ENCODE assay signal across 16 cellular contexts in genomic region chr19:19530423-19530804, GRCh38. TPM values are rescaled to one million over a fixed set of nuclear protein-coding genes. Genes with fewer than 3 reads are reported as not detected.
DNase-seq lines count a peak whose midpoint lies in the region; FAIRE-seq and TF ChIP-seq lines count a peak whose summit lies in the region.
"Had no signal": no experiment of that assay in that cellular context is flagged by ENCODE, and none has a peak within 500 bp of the region (broad histone marks: within the 10 kb centered on the region; RNA-seq: fewer than 3 reads in every experiment).

No MANE protein-coding gene starts in this region.

- no peak overlapping the region for H2BK15ac ChIP-seq in H1 (ENCODE audit: low read length)

- H3K4me3 ChIP-seq in GM12864 (ENCODE audit: low read depth, low read length) (no peak overlapping the region), SU-DHL-6 (ENCODE audit: insufficient read depth, low read length, poor library complexity, severe bottlenecking) (no peak overlapping the region), H1 (ENCODE audit: extremely low read depth in 1 of 4, insufficient read depth in 2 of 4, low read depth in 3 of 4, low read length in 4 of 4) (no peak overlapping the region), osteoblast (ENCODE audit: insufficient read depth, low read length) (no peak overlapping the region)
- no peak overlapping the region for H3K4me3 ChIP-seq in CD8-positive, alpha-beta memory T cell (ENCODE audit: low read length)
- H3K4me3 ChIP-seq: colonic mucosa, HAP-1, spleen, tibial artery had no signal

- peaks cover 23% of the 10 kb centered on the region for H3F3A ChIP-seq in SU-DHL-6 (ENCODE audit: insufficient read depth)

- peaks cover 0 to 2% (median 0%) of the 10 kb centered on the region in 5 donors for H3K9me3 Mint-ChIP-seq in CD8-positive, alpha-beta memory T cell

- POLR2A ChIA-PET in H1 (lab: Charles Lee; ENCODE audit: partially characterized antibody) = interaction anchor here (0.6 to 3.5 kb wide), 10 partner anchors 9 to 145 kb away, joined by 3 to 34 read pairs (median 4); partner anchors contain the start of genes GATAD2A, GMIP, LPAR2 and NDUFA13
- POLR2A ChIA-PET in CD8-positive, alpha-beta memory T cell (lab: Charles Lee) = interaction anchor here (0.7 kb wide), 1 partner anchor 72 kb away, joined by 3 read pairs; no protein-coding TSS in a partner anchor

- H3K27me3 Mint-ChIP-seq in CD8-positive, alpha-beta memory T cell = no peaks in the 10 kb centered on the region

- H3K27ac ChIP-seq in SU-DHL-6 (ENCODE audit: low read depth, low read length) (peak overlapping the region; percentile 18), H1 (ENCODE audit: low read depth, low read length) (no peak overlapping the region), osteoblast (ENCODE audit: low read depth, low read length) (no peak overlapping the region)
- H3K27ac ChIP-seq in CD8-positive, alpha-beta memory T cell (ENCODE audit: low read depth, low read length) = no peak overlapping the region
- H3K27ac ChIP-seq: colonic mucosa, foreskin keratinocyte, tibial artery had no signal

- no peak overlapping the region for H2BK120ac ChIP-seq in H1 (replicated peaks; ENCODE audit: low read depth, low read length)

- no peak for TF ChIP-seq EP300 in H1 (IDR thresholded peaks at IDR 0.05; ENCODE audit: borderline replicate concordance in 1 of 2, low read depth in 2 of 2, low read length in 2 of 2)

- H4K8ac ChIP-seq in H1 (ENCODE audit: extremely low read depth, insufficient read depth, low read length) = no peak overlapping the region

- H4K5ac ChIP-seq in H1 (ENCODE audit: insufficient read length, low read depth, low read length) = no peak overlapping the region

- H3K4me3 Mint-ChIP-seq in CD8-positive, alpha-beta memory T cell = no peak overlapping the region

- H3K4me1 ChIP-seq in H1 (replicated peaks in 1 of 4; ENCODE audit: control insufficient read depth in 3 of 4, insufficient read depth in 4 of 4, low read length in 3 of 4) (peaks cover 0 to 3% (median 3%) of the 10 kb centered on the region in 4 experiments; a peak in 3 of 7 replicates), osteoblast (ENCODE audit: insufficient read depth, low read length) (peaks cover 11% of the 10 kb centered on the region)
- peaks cover 9% of the 10 kb centered on the region for H3K4me1 ChIP-seq in CD8-positive, alpha-beta memory T cell (ENCODE audit: insufficient read depth, low read length)
- H3K4me1 ChIP-seq: colonic mucosa, foreskin keratinocyte, HAP-1 had no signal

- H3K27me3 ChIP-seq in SU-DHL-6 (ENCODE audit: low read length) (no peaks in the 10 kb centered on the region), H1 (replicated peaks in 1 of 4; ENCODE audit: control insufficient read depth in 3 of 4, extremely low read depth in 1 of 4, insufficient read depth in 3 of 4, low read length in 3 of 4) (no peaks in the 10 kb centered on the region; a peak in 1 of 7 replicates), osteoblast (ENCODE audit: insufficient read depth, low read length) (no peaks in the 10 kb centered on the region)
- no peaks in the 10 kb centered on the region for H3K27me3 ChIP-seq in CD8-positive, alpha-beta memory T cell (ENCODE audit: insufficient read depth, low read length, poor library complexity, severe bottlenecking)
- H3K27me3 ChIP-seq: colonic mucosa, spleen, tibial artery had no signal

- no peak overlapping the region for H2AK5ac ChIP-seq in H1 (ENCODE audit: low read depth, low read length)

- H3K9me3 ChIP-seq in SU-DHL-6 (ENCODE audit: insufficient read depth, low read length) (no peaks in the 10 kb centered on the region), H1 (ENCODE audit: insufficient read depth in 2 of 2, low read depth in 1 of 2, low read length in 1 of 2) (no peaks in the 10 kb centered on the region), osteoblast (ENCODE audit: low read depth, low read length) (no peaks in the 10 kb centered on the region)
- no peaks in the 10 kb centered on the region for H3K9me3 ChIP-seq in CD8-positive, alpha-beta memory T cell (ENCODE audit: low read length)
- H3K9me3 ChIP-seq: colonic mucosa, HAP-1, spleen, tibial artery had no signal

- H3K36me3 ChIP-seq in SU-DHL-6 (ENCODE audit: low read length) (no peaks in the 10 kb centered on the region), H1 (ENCODE audit: control insufficient read depth in 2 of 4, insufficient read depth in 4 of 4, low read length in 3 of 4) (peaks cover 0 to 24% (median 10%) of the 10 kb centered on the region in 4 experiments; a peak in 6 of 8 replicates), osteoblast (ENCODE audit: insufficient read depth, low read length) (peaks cover 10% of the 10 kb centered on the region)
- H3K36me3 ChIP-seq in CD8-positive, alpha-beta memory T cell (ENCODE audit: insufficient read depth, low read length) = no peaks in the 10 kb centered on the region
- H3K36me3 ChIP-seq: colonic mucosa had no signal

- H3K56ac ChIP-seq in H1 (replicated peaks; ENCODE audit: insufficient read length, low read depth, low read length) = no peak overlapping the region

- no peak for FAIRE-seq in H1 (lab: Jason Lieb, UNC)

- no peak overlapping the region for H3K23ac ChIP-seq in H1 (ENCODE audit: insufficient read length)

- DNase-seq in GM12864 (ENCODE audit: low read depth) (no peak), H1 (ENCODE audit: low read depth in 1 of 2, low spot score in 2 of 2) (no peak), osteoblast (ENCODE audit: insufficient read length, low spot score, missing footprints) (peak; percentile 96), cerebellar nuclear complex (lab: John Stamatoyannopoulos, UW) (no peak), NCI-H187 treated with DMSO at 0.1 percent for 48 hours (lab: John Stamatoyannopoulos, UW) (no peak)
- no peak for DNase-seq in CD8-positive, alpha-beta memory T cell
- DNase-seq: activated gamma-delta T cell, aorta, colonic mucosa, foreskin keratinocyte, NCI-H1417 treated with DMSO at 0.1 percent for 48 hours, spleen, tibial artery had no signal

- peak; percentile 10 for TF ChIP-seq CTCF in GM12864 (IDR thresholded peaks at IDR 0.05; ENCODE audit: low read depth, low read length, missing control alignments)
- TF ChIP-seq CTCF in SU-DHL-6 (IDR thresholded peaks at IDR 0.05; ENCODE audit: insufficient read depth, low read length, poor library complexity, severe bottlenecking) = no peak
- peak in 2 of 3 experiments; percentile 34 to 36; a peak in 3 of 4 replicates for TF ChIP-seq CTCF in H1 (IDR thresholded peaks at IDR 0.05; ENCODE audit: control extremely low read depth in 1 of 3, insufficient read depth in 1 of 3, low read depth in 1 of 3, low read length in 3 of 3)
- no peak for TF ChIP-seq CTCF in osteoblast (IDR thresholded peaks at IDR 0.05; ENCODE audit: extremely low read depth, low read depth, low read length)

- H2AFZ ChIP-seq in SU-DHL-6 (ENCODE audit: low read depth, low read length, severe bottlenecking) (no peak overlapping the region), H1 (ENCODE audit: low read length) (no peak overlapping the region), osteoblast (ENCODE audit: low read length) (no peak overlapping the region)

- H3K36me3 Mint-ChIP-seq in CD8-positive, alpha-beta memory T cell = peaks cover 0 to 35% (median 5%) of the 10 kb centered on the region in 3 donors

- no peak overlapping the region for H3K18ac ChIP-seq in H1 (ENCODE audit: extremely low read depth, low read length)

- peak overlapping the region in 1 of 8 donors; percentile 70 for H3K27ac Mint-ChIP-seq in CD8-positive, alpha-beta memory T cell
- H3K27ac Mint-ChIP-seq: progenitor cell of endocrine pancreas had no signal

- no peak overlapping the region for H2BK5ac ChIP-seq in H1 (ENCODE audit: low read depth, low read length)

- 0 out of 2 replicates have a peak, but pooled peaks cover 4% of the 10 kb centered on the region for H3K79me1 ChIP-seq in H1 (ENCODE audit: low read depth, low read length)

- H3K9me2 ChIP-seq in SU-DHL-6 (replicated peaks; ENCODE audit: insufficient read depth, low read length) = no peaks in the 10 kb centered on the region

- H3K4me2 ChIP-seq in SU-DHL-6 (ENCODE audit: low read depth, low read length, poor library complexity, severe bottlenecking) (no peak overlapping the region), H1 (ENCODE audit: insufficient read depth in 1 of 2, low read depth in 2 of 2, low read length in 2 of 2) (no peak overlapping the region), osteoblast (ENCODE audit: insufficient read depth, low read length) (no peak overlapping the region)

- CTCF ChIA-PET in H1 (lab: Charles Lee; ENCODE audit: partially characterized antibody) = interaction anchor here (0.5 to 6.7 kb wide), 13 partner anchors 9 to 1991 kb away, joined by 3 to 181 read pairs (median 3); partner anchors contain the start of genes GMIP and TSSK6
- CTCF ChIA-PET in CD8-positive, alpha-beta memory T cell (lab: Charles Lee) = interaction anchor here (3.9 to 7.5 kb wide), 2 partner anchors 115 to 428 kb away, joined by 34 to 50 read pairs; partner anchors contain the start of gene GMIP

- no peak overlapping the region for H2BK20ac ChIP-seq in H1 (ENCODE audit: low read length)

- H3K4me1 Mint-ChIP-seq in CD8-positive, alpha-beta memory T cell = peaks cover 5 to 10% (median 5%) of the 10 kb centered on the region in 3 donors

- H3K4ac ChIP-seq in H1 (replicated peaks; ENCODE audit: insufficient read length, low read depth, low read length) = no peak overlapping the region

- H3K23me2 ChIP-seq in H1 (ENCODE audit: low read depth, low read length) = no peaks in the 10 kb centered on the region

- H4K91ac ChIP-seq in H1 (replicated peaks; ENCODE audit: insufficient read length, low read length) = no peak overlapping the region

- H3K79me2 ChIP-seq in SU-DHL-6 (ENCODE audit: insufficient read depth, low read length) = peaks cover 5% of the 10 kb centered on the region; the same call in 1 of the 2 replicates
- no peaks in the 10 kb centered on the region for H3K79me2 ChIP-seq in H1 (ENCODE audit: control insufficient read depth in 1 of 2, insufficient read depth in 2 of 2, low read length in 2 of 2)
- peaks cover 5% of the 10 kb centered on the region for H3K79me2 ChIP-seq in osteoblast (ENCODE audit: insufficient read depth, low read length)

- no peak overlapping the region for H2BK12ac ChIP-seq in H1 (ENCODE audit: low read depth, low read length)

- TF ChIP-seq POLR2A in H1 (IDR thresholded peaks at IDR 0.05; ENCODE audit: control extremely low read depth in 1 of 2, low read depth in 2 of 2, low read length in 2 of 2) = no peak; a peak in 1 of 3 replicates

- no peak overlapping the region for H3K14ac ChIP-seq in H1 (ENCODE audit: insufficient read length)

- WGBS in H1 (ENCODE audit: extremely low coverage in 1 of 2, insufficient coverage in 1 of 2, insufficient read length in 1 of 2, insufficient replicate concordance in 2 of 2, low coverage in 1 of 2, low lambda C conversion rate in 2 of 2, missing lambda C conversion rate in 1 of 2), 2 experiments = 68% methylated on average over 8 of the region's 9 CpGs; no CpG with 5 or more reads in 1 of the 2 experiments

- TF ChIP-seq RAD21 in H1 (IDR thresholded peaks at IDR 0.05 in 1 of 2, conservative IDR thresholded peaks at IDR 0.05 in 1 of 2; ENCODE audit: low read depth in 2 of 2, low read length in 2 of 2) = no peak

- H3K9ac ChIP-seq in SU-DHL-6 (ENCODE audit: low read length) (no peak overlapping the region), H1 (replicated peaks in 1 of 4; ENCODE audit: extremely low read depth in 1 of 4, low read depth in 3 of 4, low read length in 3 of 4) (no peak overlapping the region)

- no peaks in the 10 kb centered on the region for H4K20me1 ChIP-seq in SU-DHL-6 (ENCODE audit: low read depth, low read length)
- H4K20me1 ChIP-seq in H1 (replicated peaks in 1 of 2; ENCODE audit: control insufficient read depth in 1 of 2, insufficient read depth in 2 of 2, low read length in 2 of 2) = peaks cover 6 to 26% of the 10 kb centered on the region in 2 experiments
- peaks cover 17% of the 10 kb centered on the region for H4K20me1 ChIP-seq in osteoblast (ENCODE audit: insufficient read depth, low read length)

RNA-seq across cellular contexts. Expression of gene YJEFN3, which starts 1.7 kb away (rescaled TPM):
- total RNA-seq in H1 (2021; fragmentation: NEBNext Ultra II Directional; extraction: Animal tissue kit (Norgen Biotek cat#: 25700)) = 5.0 and 5.7 TPM in 2 replicates
- polyA plus RNA-seq in H1 (2011; rRNA removed) = 9.4 and 17.2 TPM in 2 replicates
- 11.9 TPM for polyA plus RNA-seq in H1 (2011; cell fraction: cytosol; rRNA removed)
- polyA plus RNA-seq in H1 (2011; cell fraction: nucleus; rRNA removed) = 42.5 TPM
- 9.3 to 12.5 TPM (median 12.0 TPM) in 4 replicates for polyA plus RNA-seq in H1 (2012, experiment 1 of 2)
- 5.3 TPM for polyA plus RNA-seq in H1 (2012, experiment 2 of 2)
- 5.6 TPM for polyA plus RNA-seq in H1 (2013, experiment 1 of 2)
- polyA plus RNA-seq in H1 (2013, experiment 2 of 2) = 5.0 TPM
- polyA minus RNA-seq in H1 (2011; rRNA and poly(A)+ RNA removed) = 0.71 and 1.0 TPM in 2 replicates
- 1.5 TPM for polyA minus RNA-seq in H1 (2011; cell fraction: cytosol; rRNA and poly(A)+ RNA removed)
- 3.4 TPM for polyA minus RNA-seq in H1 (2011; cell fraction: nucleus; rRNA and poly(A)+ RNA removed)
- total RNA-seq in osteoblast = under 0.01 and 0.29 TPM in 2 replicates
- 1 to 10 TPM; 6.5 to 7.5 TPM for total RNA-seq in CD8-positive, alpha-beta memory T cell
- not detected for polyA plus RNA-seq in CD8-positive, alpha-beta memory T cell

RNA-seq across cellular contexts. Expression of gene CILP2, which starts 7.7 kb away (rescaled TPM):
- total RNA-seq in H1 (2021; fragmentation: NEBNext Ultra II Directional; extraction: Animal tissue kit (Norgen Biotek cat#: 25700)) = 5.8 and 5.9 TPM in 2 replicates
- 4.4 and 8.2 TPM in 2 replicates for polyA plus RNA-seq in H1 (2011; rRNA removed)
- polyA plus RNA-seq in H1 (2011; cell fraction: cytosol; rRNA removed) = 4.4 TPM
- polyA plus RNA-seq in H1 (2011; cell fraction: nucleus; rRNA removed) = 11.5 TPM
- 2.7 to 4.9 TPM (median 4.1 TPM) in 4 replicates for polyA plus RNA-seq in H1 (2012, experiment 1 of 2)
- polyA plus RNA-seq in H1 (2012, experiment 2 of 2) = 5.0 TPM
- 14.1 TPM for polyA plus RNA-seq in H1 (2013, experiment 1 of 2)
- 10.8 TPM for polyA plus RNA-seq in H1 (2013, experiment 2 of 2)
- polyA minus RNA-seq in H1 (2011; rRNA and poly(A)+ RNA removed) = 1.6 and 1.9 TPM in 2 replicates
- polyA minus RNA-seq in H1 (2011; cell fraction: cytosol; rRNA and poly(A)+ RNA removed) = 4.0 TPM
- polyA minus RNA-seq in H1 (2011; cell fraction: nucleus; rRNA and poly(A)+ RNA removed) = 4.1 TPM
- total RNA-seq in osteoblast = 0.72 and 0.88 TPM in 2 replicates
- under 1 TPM; 0.07 to 0.11 TPM for total RNA-seq in CD8-positive, alpha-beta memory T cell
- polyA plus RNA-seq in CD8-positive, alpha-beta memory T cell = 0.33 TPM

RNA-seq across cellular contexts. Expression of gene NDUFA13, which starts 14.4 kb away (rescaled TPM):
- total RNA-seq in H1 (2021; fragmentation: NEBNext Ultra II Directional; extraction: Animal tissue kit (Norgen Biotek cat#: 25700)) = 413 and 425 TPM in 2 replicates
- 1,105 and 1,309 TPM in 2 replicates for polyA plus RNA-seq in H1 (2011; rRNA removed)
- polyA plus RNA-seq in H1 (2011; cell fraction: cytosol; rRNA removed) = 1,197 TPM
- polyA plus RNA-seq in H1 (2011; cell fraction: nucleus; rRNA removed) = 627 TPM
- 415 to 713 TPM (median 615 TPM) in 4 replicates for polyA plus RNA-seq in H1 (2012, experiment 1 of 2)
- polyA plus RNA-seq in H1 (2012, experiment 2 of 2) = 1,304 TPM
- 247 TPM for polyA plus RNA-seq in H1 (2013, experiment 1 of 2)
- polyA plus RNA-seq in H1 (2013, experiment 2 of 2) = 247 TPM
- polyA minus RNA-seq in H1 (2011; rRNA and poly(A)+ RNA removed) = 97.5 and 101 TPM in 2 replicates
- polyA minus RNA-seq in H1 (2011; cell fraction: cytosol; rRNA and poly(A)+ RNA removed) = 111 TPM
- polyA minus RNA-seq in H1 (2011; cell fraction: nucleus; rRNA and poly(A)+ RNA removed) = 98.8 TPM
- total RNA-seq in osteoblast = 160 and 202 TPM in 2 replicates
- total RNA-seq in CD8-positive, alpha-beta memory T cell = 100 to 1,000 TPM; 337 to 341 TPM
- 334 TPM for polyA plus RNA-seq in CD8-positive, alpha-beta memory T cell

RNA-seq across cellular contexts. Expression of gene TSSK6, which starts 15.1 kb away (rescaled TPM):
- total RNA-seq in H1 (2021; fragmentation: NEBNext Ultra II Directional; extraction: Animal tissue kit (Norgen Biotek cat#: 25700)) = 2.9 and 3.6 TPM in 2 replicates
- polyA plus RNA-seq in H1 (2011; rRNA removed) = 7.8 and 12.1 TPM in 2 replicates
- 6.9 TPM for polyA plus RNA-seq in H1 (2011; cell fraction: cytosol; rRNA removed)
- 9.3 TPM for polyA plus RNA-seq in H1 (2011; cell fraction: nucleus; rRNA removed)
- polyA plus RNA-seq in H1 (2012, experiment 1 of 2) = 2.1 to 4.3 TPM (median 3.4 TPM) in 4 replicates
- polyA plus RNA-seq in H1 (2012, experiment 2 of 2) = 3.8 TPM
- polyA plus RNA-seq in H1 (2013, experiment 1 of 2) = 1.6 TPM
- 1.1 TPM for polyA plus RNA-seq in H1 (2013, experiment 2 of 2)
- 1.9 and 2.4 TPM in 2 replicates for polyA minus RNA-seq in H1 (2011; rRNA and poly(A)+ RNA removed)
- 2.9 TPM for polyA minus RNA-seq in H1 (2011; cell fraction: cytosol; rRNA and poly(A)+ RNA removed)
- polyA minus RNA-seq in H1 (2011; cell fraction: nucleus; rRNA and poly(A)+ RNA removed) = 8.6 TPM
- total RNA-seq in osteoblast = 2.7 and 4.3 TPM in 2 replicates
- 1 to 10 TPM; 3.1 to 3.4 TPM for total RNA-seq in CD8-positive, alpha-beta memory T cell
- 1.4 TPM for polyA plus RNA-seq in CD8-positive, alpha-beta memory T cell

Comparison
In these comparisons a context has a peak if more than half of its experiments do, and no peak if none do; other contexts are left out.
1. CTCF ChIP-seq: peak in GM12864 (single experiment) and H1 (2 of 3); none in SU-DHL-6 (single experiment) and osteoblast (single experiment).